ENCODE assay signal across 13 cellular contexts in the genomic region with DNA sequence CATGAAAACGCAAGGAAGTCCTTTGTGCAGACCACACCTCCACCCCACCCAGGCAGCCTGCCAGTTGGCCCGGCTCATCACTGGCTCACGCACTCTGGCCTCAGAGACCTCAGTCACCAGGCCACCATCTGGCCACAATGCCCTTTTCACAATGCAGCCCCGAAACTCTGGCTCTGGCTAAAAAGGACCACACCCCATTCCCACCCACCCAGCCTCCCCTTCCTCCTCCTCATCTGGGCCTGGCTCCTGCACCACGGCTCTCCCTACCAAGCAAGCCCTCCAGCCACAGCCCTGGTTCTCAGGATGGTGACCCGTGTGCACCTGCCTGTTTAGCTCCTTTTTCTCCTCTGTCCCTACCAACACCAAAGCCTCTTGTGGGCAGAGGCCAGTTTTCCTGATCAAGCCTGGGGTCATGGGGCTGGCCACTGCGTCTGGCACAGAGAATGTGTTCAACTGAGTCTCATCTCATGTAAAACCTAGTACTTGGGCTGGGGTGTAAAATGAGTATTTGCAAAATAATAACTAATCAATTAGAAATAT. TPM values are rescaled to one million over a fixed set of nuclear protein-coding genes. Genes with fewer than 3 reads are reported as not detected.
DNase-seq lines count a peak whose midpoint lies in the region; ATAC-seq and TF ChIP-seq lines count a peak whose summit lies in the region.
"Had no signal": no experiment of that assay in that cellular context is flagged by ENCODE, and none has a peak within 500 bp of the region (broad histone marks: within the 10 kb centered on the region; RNA-seq: fewer than 3 reads in every experiment).

No MANE protein-coding gene starts in this region.

- H3K79me2 ChIP-seq in PC-3 (ENCODE audit: low read length) = peaks cover 79% of the 10 kb centered on the region

- H3K4me3 ChIP-seq in astrocyte of the spinal cord (ENCODE audit: low read depth, low read length) = no peak overlapping the region
- no peak overlapping the region for H3K4me3 ChIP-seq in transverse colon
- H3K4me3 ChIP-seq in PC-3 (ENCODE audit: low read length) = no peak overlapping the region
- H3K4me3 ChIP-seq: breast epithelium, PC-9 had no signal

- H3F3A ChIP-seq in PC-3 (ENCODE audit: low read length, unreplicated experiment) = no peaks in the 10 kb centered on the region

- H3K9me2 ChIP-seq in PC-3 (replicated peaks; ENCODE audit: low read length) = no peaks in the 10 kb centered on the region

- POLR2A ChIA-PET in PC-3 (lab: Charles Lee; ENCODE audit: unreplicated experiment) = no interaction called here

- peaks cover 0 to 4% (median 0%) of the 10 kb centered on the region in 4 donors for H3K36me3 ChIP-seq in transverse colon
- H3K36me3 ChIP-seq in PC-3 (ENCODE audit: low read depth, low read length) = no peaks in the 10 kb centered on the region
- H3K36me3 ChIP-seq: breast epithelium had no signal

- no TSS peak for BruUV-seq in PC-3 (replicated peaks; lab: Mats Ljungman, UMichigan)

- H3K9me3 Mint-ChIP-seq in activated T-cell treated with anti-CD3 and anti-CD28 coated beads, Interleukin-2, amount 50 U/mL, for 72 hours = no peaks in the 10 kb centered on the region

- CTCF ChIA-PET in PC-3 (lab: Charles Lee) = no interaction called here

- peaks cover 44% of the 10 kb centered on the region for H3K4me1 Mint-ChIP-seq in activated T-cell treated with anti-CD3 and anti-CD28 coated beads, Interleukin-2, amount 50 U/mL, for 72 hours (ENCODE audit: low read depth)

- no peaks in the 10 kb centered on the region for H3K27me3 ChIP-seq in transverse colon
- H3K27me3 ChIP-seq in PC-3 (ENCODE audit: low read length) = no peaks in the 10 kb centered on the region
- H3K27me3 ChIP-seq: breast epithelium had no signal

- H3K4me2 ChIP-seq in PC-3 (ENCODE audit: low read length) = no peak overlapping the region
- H3K4me2 ChIP-seq: PC-9 had no signal

- TF ChIP-seq CTCF in astrocyte of the spinal cord (IDR thresholded peaks at IDR 0.05; ENCODE audit: low read depth, low read length) = no peak
- no peak for TF ChIP-seq CTCF in transverse colon (IDR thresholded peaks at IDR 0.05)
- no peak for TF ChIP-seq CTCF in PC-3 (conservative IDR thresholded peaks at IDR 0.05; ENCODE audit: low read depth, low read length)

- H4K20me1 ChIP-seq in PC-3 (ENCODE audit: low read length) = peaks cover 4% of the 10 kb centered on the region; the same call in 1 of the 2 replicates

- TF ChIP-seq EP300 in transverse colon (IDR thresholded peaks at IDR 0.05; ENCODE audit: low read depth) = no peak

- H3K27me3 Mint-ChIP-seq in activated T-cell treated with anti-CD3 and anti-CD28 coated beads, Interleukin-2, amount 50 U/mL, for 72 hours (ENCODE audit: low read depth) = no peaks in the 10 kb centered on the region
- H3K27me3 Mint-ChIP-seq: B cell had no signal

- 54 to 86% methylated on average over 1 to 7 of the region's 7 CpGs for WGBS in transverse colon (ENCODE audit: low coverage in 1 of 2), 2 donors

- peaks cover 0 to 3% of the 10 kb centered on the region in 2 donors for H3K36me3 Mint-ChIP-seq in activated T-cell treated with anti-CD3 and anti-CD28 coated beads, Interleukin-2, amount 50 U/mL, for 72 hours (ENCODE audit: insufficient read depth in 2 of 2)

- ATAC-seq in activated T-cell treated with anti-CD3 and anti-CD28 coated beads, Interleukin-2, amount 50 U/mL, for 72 hours (replicated peaks in 1 of 2) = no peak
- ATAC-seq in HG02642 (IDR thresholded peaks at IDR 0.05; ENCODE audit: poor library complexity, unreplicated experiment) (no peak), GM18502 (IDR thresholded peaks at IDR 0.05; ENCODE audit: poor library complexity, unreplicated experiment) (no peak), PC-3 (no peak)

- H3K9me3 ChIP-seq in transverse colon (no peaks in the 10 kb centered on the region), PC-3 (ENCODE audit: low read length) (no peaks in the 10 kb centered on the region)
- H3K9me3 ChIP-seq: breast epithelium had no signal

- in situ Hi-C loops in astrocyte of the spinal cord (cut with HindIII; ENCODE audit: low sequenced_read_pairs) (no loop called here), transverse colon (cut with MboI; ENCODE audit: low pct_ligation_motif_present in 1 of 4, low pct_unique_long_range_greater_than_20kb in 1 of 4, low sequenced_read_pairs in 3 of 4) (no loop called here)

- no peak overlapping the region for H2AFZ ChIP-seq in PC-3 (ENCODE audit: low read length)
- H2AFZ ChIP-seq: PC-9 had no signal

- intact Hi-C loops in transverse colon (cut with DNase I; ENCODE audit: low total_unique reads) = loop anchor here (10.0 kb wide), 1 partner anchor 169 kb away; no protein-coding TSS in a partner anchor
- intact Hi-C loops in PC-3 (cut with micrococcal nuclease) = no loop called here

- H3K4me3 Mint-ChIP-seq in activated T-cell treated with anti-CD3 and anti-CD28 coated beads, Interleukin-2, amount 50 U/mL, for 72 hours = no peak overlapping the region
- H3K4me3 Mint-ChIP-seq: B cell had no signal

- H3K27ac ChIP-seq in transverse colon (peak overlapping the region in 3 of 4 donors; percentile 1 to 88 (median 20)), PC-3 (ENCODE audit: low read length) (no peak overlapping the region)
- H3K27ac ChIP-seq: breast epithelium, PC-9 had no signal

- no peak for TF ChIP-seq POLR2A in transverse colon (IDR thresholded peaks at IDR 0.05)

- H3K4me1 ChIP-seq in transverse colon (peaks cover 9 to 30% (median 15%) of the 10 kb centered on the region in 4 donors), PC-3 (ENCODE audit: insufficient read depth, low read length) (no peaks in the 10 kb centered on the region)

- H3K9ac ChIP-seq in PC-3 (ENCODE audit: low read length) = no peak overlapping the region

- no peak for DNase-seq in activated T-cell treated with anti-CD3 and anti-CD28 coated beads, Interleukin-2, amount 50 U/mL, for 72 hours
- DNase-seq in activated T-cell treated with anti-CD3 and anti-CD28 coated beads for 4 hours = no peak
- DNase-seq in astrocyte of the spinal cord (ENCODE audit: low read depth, low spot score) = peak; percentile 6
- peak; percentile 22 for DNase-seq in islet precursor cell
- DNase-seq in transverse colon = peak; percentile 55
- no peak for DNase-seq in PC-3
- DNase-seq: GDM1, NCI-H2171 had no signal

- H3K27ac Mint-ChIP-seq in activated T-cell treated with anti-CD3 and anti-CD28 coated beads, Interleukin-2, amount 50 U/mL, for 72 hours = peak overlapping the region; percentile 43
- H3K27ac Mint-ChIP-seq: B cell had no signal

RNA-seq across cellular contexts. Expression of a gene that starts 7.3 kb away (rescaled TPM):
- total RNA-seq in activated T-cell treated with anti-CD3 and anti-CD28 coated beads, Interleukin-2, amount 50 U/mL, for 72 hours = 10 to 100 TPM; 49.8 to 71.7 TPM
- total RNA-seq in transverse colon = 100 to 1,000 TPM in 2 of 4 donors, 10 to 100 TPM in 2; 33.9 to 192 (median 112) TPM
- total RNA-seq in PC-3 (2014; rRNA removed) = 8.5 and 20.0 TPM in 2 replicates

Comparison
In these comparisons a context has a peak if more than half of its experiments do, and no peak if none do; other contexts are left out.
1. DNase-seq: peak in astrocyte of the spinal cord (single experiment), islet precursor cell (single experiment) and transverse colon (single experiment); none in activated T-cell treated with anti-CD3 and anti-CD28 coated beads, Interleukin-2, amount 50 U/mL, for 72 hours (0 of 2), activated T-cell treated with anti-CD3 and anti-CD28 coated beads for 4 hours (single experiment) and PC-3 (single experiment).